In genomic region chr5:113265190-113265589, GRCh38 we compare ENCODE assay signal across 25 cellular contexts.
"Had no signal": no experiment of that assay in that cellular context is flagged by ENCODE, and none has a peak within 500 bp of the region (broad histone marks: within the 10 kb centered on the region; RNA-seq: fewer than 3 reads in every experiment).

No MANE protein-coding gene starts in this region.

- ATAC-seq: activated naive CD4-positive, alpha-beta T cell treated with anti-CD3 and anti-CD28 coated beads, Interleukin-2, amount 50 U/mL, for 72 hours; foreskin keratinocyte; sciatic nerve; stimulated activated naive CD8-positive, alpha-beta T cell treated with anti-CD3 and anti-CD28 coated beads, Interleukin-15, Interleukin-2, amounts not matched to agents 100 U/mL and 50 U/mL, for 24 hours; T-helper 17 cell had no signal

- H3K36me3 ChIP-seq: breast epithelium, esophagus muscularis mucosa, left ventricle myocardium inferior, thoracic aorta had no signal

- H3K27me3 ChIP-seq: breast epithelium, esophagus muscularis mucosa, foreskin keratinocyte had no signal

- H3K4me3 Mint-ChIP-seq: activated CD4-positive, alpha-beta memory T cell treated with anti-CD3 and anti-CD28 coated beads, Interleukin-2, amount 10 ng/mL, durations not matched to agents 7 days and 5 days; activated CD4-positive, alpha-beta T cell treated with anti-CD3 and anti-CD28 coated beads, Interleukin-2, amount 10 ng/mL, durations not matched to agents 7 days and 5 days; mesothelial cell of epicardium; naive B cell; neural crest cell; T-helper 17 cell had no signal

- H3K27me3 Mint-ChIP-seq: activated CD4-positive, alpha-beta T cell treated with anti-CD3 and anti-CD28 coated beads, Interleukin-2, amount 10 ng/mL, durations not matched to agents 7 days and 5 days had no signal

- H3K27ac ChIP-seq: breast epithelium, esophagus muscularis mucosa, left ventricle myocardium inferior, thoracic aorta had no signal

- H3K4me3 ChIP-seq: breast epithelium, esophagus muscularis mucosa, left ventricle myocardium inferior, lung, skin epidermis, thoracic aorta had no signal

- H3K9me3 ChIP-seq: breast epithelium, esophagus muscularis mucosa, left ventricle myocardium inferior, thoracic aorta had no signal

- DNase-seq: activated CD4-positive, alpha-beta memory T cell treated with anti-CD3 and anti-CD28 coated beads, Interleukin-2, amount 10 ng/mL, durations not matched to agents 7 days and 5 days; activated CD4-positive, alpha-beta T cell treated with anti-CD3 and anti-CD28 coated beads for 1 hour; activated CD4-positive, alpha-beta T cell treated with anti-CD3 and anti-CD28 coated beads, Interleukin-2, amount 10 ng/mL, durations not matched to agents 7 days and 5 days; activated T-cell treated with anti-CD3 and anti-CD28 coated beads, Interleukin-2, amount 50 U/mL, for 48 hours; central memory CD4-positive, alpha-beta T cell; foreskin keratinocyte; left ventricle myocardium inferior; naive B cell; nucleus accumbens; stimulated activated CD4-positive, alpha-beta T cell treated with anti-CD3 and anti-CD28 coated beads, Interleukin-12 subunit alpha, Interleukin-12 subunit beta, amount 100 ng/mL, for 4 hours; stimulated activated CD4-positive, alpha-beta T cell treated with anti-CD3 and anti-CD28 coated beads, Interleukin-4, amount 100 ng/mL, for 1 hour; stimulated activated naive CD8-positive, alpha-beta T cell treated with anti-CD3 and anti-CD28 coated beads, Interleukin-15, Interleukin-2, amounts not matched to agents 100 U/mL and 50 U/mL, for 24 hours; T-helper 17 cell; T1000; trophoblast cell had no signal

- H3K36me3 Mint-ChIP-seq: activated naive CD4-positive, alpha-beta T cell treated with anti-CD3 and anti-CD28 coated beads, Interleukin-2, amount 50 U/mL, for 72 hours; naive B cell had no signal

- H3K9me3 Mint-ChIP-seq: activated CD4-positive, alpha-beta memory T cell treated with anti-CD3 and anti-CD28 coated beads, Interleukin-2, amount 10 ng/mL, durations not matched to agents 7 days and 5 days; activated CD4-positive, alpha-beta T cell treated with anti-CD3 and anti-CD28 coated beads, Interleukin-2, amount 10 ng/mL, durations not matched to agents 7 days and 5 days; activated naive CD4-positive, alpha-beta T cell treated with anti-CD3 and anti-CD28 coated beads, Interleukin-2, amount 50 U/mL, for 72 hours; activated T-helper 2 cell treated with anti-CD3 and anti-CD28 coated beads, Interferon-gamma antibody, Interleukin-2, Interleukin-4, amounts not matched to agents 10 μg/mL and 5 μg/mL and 100 μg/mL, durations not matched to agents 14 hours and 24 hours and 36 hours; mesothelial cell of epicardium; naive B cell had no signal

- H3K4me1 ChIP-seq: breast epithelium had no signal

- H3K27ac Mint-ChIP-seq: activated CD4-positive, alpha-beta memory T cell treated with anti-CD3 and anti-CD28 coated beads, Interleukin-2, amount 10 ng/mL, durations not matched to agents 7 days and 5 days; activated CD4-positive, alpha-beta T cell treated with anti-CD3 and anti-CD28 coated beads, Interleukin-2, amount 10 ng/mL, durations not matched to agents 7 days and 5 days; activated naive CD4-positive, alpha-beta T cell treated with anti-CD3 and anti-CD28 coated beads, Interleukin-2, amount 50 U/mL, for 72 hours; activated T-helper 2 cell treated with anti-CD3 and anti-CD28 coated beads, Interferon-gamma antibody, Interleukin-2, Interleukin-4, amounts not matched to agents 10 μg/mL and 5 μg/mL and 100 μg/mL, durations not matched to agents 14 hours and 24 hours and 36 hours; mesothelial cell of epicardium; naive B cell; T-helper 17 cell had no signal

- H3K4me1 Mint-ChIP-seq: naive B cell had no signal
